Comparison of ENCODE assay signal across 9 cellular contexts in genomic region chr18:5890261-5890605, GRCh38. TPM values are rescaled to one million over a fixed set of nuclear protein-coding genes. Genes with fewer than 3 reads are reported as not detected.
DNase-seq lines count a peak whose midpoint lies in the region; ATAC-seq and TF ChIP-seq lines count a peak whose summit lies in the region.
"Had no signal": no experiment of that assay in that cellular context is flagged by ENCODE, and none has a peak within 500 bp of the region (broad histone marks: within the 10 kb centered on the region; RNA-seq: fewer than 3 reads in every experiment).

No MANE protein-coding gene starts in this region.

- H3K36me3 Mint-ChIP-seq in activated T-helper 1 cell treated with anti-CD3 and anti-CD28 coated beads, Interleukin-12 subunit alpha, Interleukin-12 subunit beta, Interleukin-2, Interleukin-4 antibody, amounts not matched to agents 30 ng/mL and 10 ng/mL and 1 ng/mL, durations not matched to agents 14 hours and 24 hours and 36 hours (ENCODE audit: low read depth) = peaks cover 1% of the 10 kb centered on the region

- H3K4me3 ChIP-seq in epithelial cell of proximal tubule (ENCODE audit: low read depth, low read length) (peak overlapping the region; percentile 53), prostate gland (peak overlapping the region; percentile 30 to 42)

- H3K27me3 ChIP-seq in prostate gland (replicated peaks; ENCODE audit: insufficient read depth) = peaks cover 9% of the 10 kb centered on the region

- H3K36me3 ChIP-seq in prostate gland = no peaks in the 10 kb centered on the region

- DNase-seq in epithelial cell of proximal tubule (ENCODE audit: low read depth) (no peak), prostate gland (ENCODE audit: low spot score) (no peak), HT-29 (ENCODE audit: low spot score) (no peak), NCI-H345 treated with DMSO at 0.1 percent for 48 hours (lab: John Stamatoyannopoulos, UW; ENCODE audit: unreplicated experiment) (no peak), T-helper 1 cell (no peak)
- DNase-seq in activated T-helper 1 cell treated with anti-CD3 and anti-CD28 coated beads, Interleukin-12 subunit alpha, Interleukin-12 subunit beta, Interleukin-2, Interleukin-4 antibody, amounts not matched to agents 30 ng/mL and 10 ng/mL and 1 ng/mL, durations not matched to agents 14 hours and 24 hours and 36 hours (ENCODE audit: low spot score) = no peak
- DNase-seq: NCI-H82 had no signal

- H3K4me3 Mint-ChIP-seq in activated T-helper 1 cell treated with anti-CD3 and anti-CD28 coated beads, Interleukin-12 subunit alpha, Interleukin-12 subunit beta, Interleukin-2, Interleukin-4 antibody, amounts not matched to agents 30 ng/mL and 10 ng/mL and 1 ng/mL, durations not matched to agents 14 hours and 24 hours and 36 hours = no peak overlapping the region

- H3K9me3 Mint-ChIP-seq in activated T-helper 1 cell treated with anti-CD3 and anti-CD28 coated beads, Interleukin-12 subunit alpha, Interleukin-12 subunit beta, Interleukin-2, Interleukin-4 antibody, amounts not matched to agents 30 ng/mL and 10 ng/mL and 1 ng/mL, durations not matched to agents 14 hours and 24 hours and 36 hours = no peaks in the 10 kb centered on the region

- WGBS in prostate gland = 8% methylated on average over 26 of the region's 26 CpGs

- peak; percentile 15 for ATAC-seq in GM19023 (IDR thresholded peaks at IDR 0.05; ENCODE audit: unreplicated experiment)
- ATAC-seq in HG02943 (IDR thresholded peaks at IDR 0.05; ENCODE audit: low read depth, unreplicated experiment) = peak; percentile 22

- peaks cover 70% of the 10 kb centered on the region for H3K27me3 Mint-ChIP-seq in activated T-helper 1 cell treated with anti-CD3 and anti-CD28 coated beads, Interleukin-12 subunit alpha, Interleukin-12 subunit beta, Interleukin-2, Interleukin-4 antibody, amounts not matched to agents 30 ng/mL and 10 ng/mL and 1 ng/mL, durations not matched to agents 14 hours and 24 hours and 36 hours (ENCODE audit: insufficient read depth)

- intact Hi-C loops in prostate gland (cut with DNase I) = no loop called here
- intact Hi-C loops in activated T-helper 1 cell treated with anti-CD3 and anti-CD28 coated beads, Interleukin-12 subunit alpha, Interleukin-12 subunit beta, Interleukin-2, Interleukin-4 antibody, amounts not matched to agents 30 ng/mL and 10 ng/mL and 1 ng/mL, durations not matched to agents 14 hours and 24 hours and 36 hours (cut with micrococcal nuclease) = loop anchor here (10.0 kb wide), 2 partner anchors 285 to 815 kb away; no protein-coding TSS in a partner anchor

- no peaks in the 10 kb centered on the region for H3K9me3 ChIP-seq in prostate gland

- H3K27ac Mint-ChIP-seq in activated T-helper 1 cell treated with anti-CD3 and anti-CD28 coated beads, Interleukin-12 subunit alpha, Interleukin-12 subunit beta, Interleukin-2, Interleukin-4 antibody, amounts not matched to agents 30 ng/mL and 10 ng/mL and 1 ng/mL, durations not matched to agents 14 hours and 24 hours and 36 hours = no peak overlapping the region

- TF ChIP-seq CTCF in epithelial cell of proximal tubule (conservative IDR thresholded peaks at IDR 0.05; ENCODE audit: low read depth, low read length) (no peak), prostate gland (IDR thresholded peaks at IDR 0.05) (no peak)

- no peaks in the 10 kb centered on the region for H3K4me1 Mint-ChIP-seq in activated T-helper 1 cell treated with anti-CD3 and anti-CD28 coated beads, Interleukin-12 subunit alpha, Interleukin-12 subunit beta, Interleukin-2, Interleukin-4 antibody, amounts not matched to agents 30 ng/mL and 10 ng/mL and 1 ng/mL, durations not matched to agents 14 hours and 24 hours and 36 hours (ENCODE audit: low read depth)

- H3K27ac ChIP-seq in prostate gland = no peak overlapping the region

- no peak for TF ChIP-seq POLR2A in prostate gland (IDR thresholded peaks at IDR 0.05)

- H3K4me1 ChIP-seq in prostate gland (replicated peaks) = no peaks in the 10 kb centered on the region

RNA-seq across cellular contexts. Expression of gene TMEM200C, which starts 5.1 kb away (rescaled TPM):
- 0.29 and 0.92 TPM in 2 replicates for total RNA-seq in epithelial cell of proximal tubule
- total RNA-seq in prostate gland = 1 to 10 TPM in 1 of 2 donors, under 1 TPM in 1; 0.50 to 3.4 TPM
- total RNA-seq in activated T-helper 1 cell treated with anti-CD3 and anti-CD28 coated beads, Interleukin-12 subunit alpha, Interleukin-12 subunit beta, Interleukin-2, Interleukin-4 antibody, amounts not matched to agents 30 ng/mL and 10 ng/mL and 1 ng/mL, durations not matched to agents 14 hours and 24 hours and 36 hours = 0.07 TPM in 1 of 2 replicates, not detected in the other
- total RNA-seq in HT-29 (2014; rRNA removed; shearing (Covaris generic)) = not detected in 2 replicates
